Comparison of ENCODE assay signal across 20 cellular contexts in the genomic region with DNA sequence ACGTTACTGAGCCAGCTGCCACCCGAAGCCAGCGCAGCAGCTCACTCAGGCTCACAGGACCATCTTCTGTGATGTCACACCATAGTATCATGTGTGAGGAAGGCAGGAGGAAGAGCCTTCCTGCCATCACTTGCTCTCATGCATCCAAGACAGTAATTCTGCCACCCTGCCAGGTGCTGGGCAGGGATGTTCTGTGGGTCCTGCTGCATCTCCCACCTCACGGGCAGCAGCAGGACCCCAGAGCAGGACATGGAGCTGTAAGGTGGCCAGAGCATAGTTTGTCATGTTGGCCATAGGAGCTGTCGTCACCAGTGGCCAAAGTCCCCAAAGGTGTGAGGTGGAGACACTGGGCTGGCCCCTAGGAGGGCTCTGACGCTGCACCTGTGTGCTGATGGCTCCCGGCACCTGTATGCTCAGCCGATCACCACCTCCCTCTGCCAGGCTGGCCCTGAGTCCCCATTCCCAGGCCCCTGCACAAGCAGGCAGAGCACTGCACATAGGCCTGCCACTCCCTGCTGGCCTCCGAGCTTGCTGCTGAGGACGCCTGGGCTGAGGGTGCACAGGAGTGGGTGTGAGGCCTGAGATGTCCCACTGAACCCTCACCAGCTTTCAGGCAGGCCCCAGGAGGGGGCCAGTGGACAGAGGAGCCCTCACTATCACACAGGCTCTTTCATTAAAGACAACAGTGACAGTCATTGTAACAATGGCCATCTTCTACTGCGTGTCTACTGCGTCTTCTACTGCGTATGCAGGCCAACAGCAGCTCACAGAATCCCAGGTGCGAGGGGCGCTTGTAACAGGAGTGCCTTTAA.
DNase-seq lines count a peak whose midpoint lies in the region; ATAC-seq, FAIRE-seq and TF ChIP-seq lines count a peak whose summit lies in the region.
"Had no signal": no experiment of that assay in that cellular context is flagged by ENCODE, and none has a peak within 500 bp of the region (broad histone marks: within the 10 kb centered on the region; RNA-seq: fewer than 3 reads in every experiment).

No MANE protein-coding gene starts in this region.

- H3K27ac ChIP-seq in H9 (ENCODE audit: insufficient read length, low read depth, low read length) (no peak overlapping the region), H1 (ENCODE audit: low read depth, low read length) (no peak overlapping the region)
- H3K27ac ChIP-seq: RWPE1, SJSA1 had no signal

- no CpG with 5 or more reads among the region's 15 CpGs for WGBS in H9 (ENCODE audit: extremely low coverage, insufficient read length, low lambda C conversion rate)
- 94% methylated on average over 15 of the region's 15 CpGs; no CpG with 5 or more reads in 1 of the 2 experiments for WGBS in H1 (ENCODE audit: extremely low coverage in 1 of 2, insufficient coverage in 1 of 2, insufficient read length in 1 of 2, insufficient replicate concordance in 2 of 2, low coverage in 1 of 2, low lambda C conversion rate in 2 of 2, missing lambda C conversion rate in 1 of 2), 2 experiments

- H3K23ac ChIP-seq in H9 (ENCODE audit: insufficient read length, low read depth, low read length) (no peak overlapping the region), H1 (ENCODE audit: insufficient read length) (no peak overlapping the region)

- H2AFZ ChIP-seq in H9 (ENCODE audit: low read length) (no peak overlapping the region), H1 (ENCODE audit: low read length) (no peak overlapping the region)

- H3K4me1 ChIP-seq in H9 (ENCODE audit: insufficient read depth, low read length) (no peaks in the 10 kb centered on the region; the same call in 1 of the 2 replicates), H1 (replicated peaks in 1 of 4; ENCODE audit: control insufficient read depth in 3 of 4, insufficient read depth in 4 of 4, low read length in 3 of 4) (peaks cover 4 to 13% (median 7%) of the 10 kb centered on the region in 4 experiments)
- H3K4me1 ChIP-seq: SJSA1 had no signal

- H2BK15ac ChIP-seq in H9 (ENCODE audit: low read depth, low read length): no peak overlapping the region
- 0 out of 2 replicates have a peak overlapping the region, but pooled peaks have one; percentile 46 for H2BK15ac ChIP-seq in H1 (ENCODE audit: low read length)

- H3K4me3 Mint-ChIP-seq in H9: no peak overlapping the region
- H3K4me3 Mint-ChIP-seq: IgD-negative memory B cell had no signal

- H3K4me2 ChIP-seq in H9 (ENCODE audit: insufficient read depth, insufficient read length, low read length) (no peak overlapping the region), H1 (ENCODE audit: insufficient read depth in 1 of 2, low read depth in 2 of 2, low read length in 2 of 2) (no peak overlapping the region)

- no peaks in the 10 kb centered on the region for H3K36me3 ChIP-seq in H1 (ENCODE audit: control insufficient read depth in 2 of 4, insufficient read depth in 4 of 4, low read length in 3 of 4)
- H3K36me3 ChIP-seq: SJSA1 had no signal

- H3K4ac ChIP-seq in H9 (ENCODE audit: low read depth, low read length) (no peak overlapping the region), H1 (replicated peaks; ENCODE audit: insufficient read length, low read depth, low read length) (no peak overlapping the region)

- no peak for FAIRE-seq in H1 (lab: Jason Lieb, UNC)
- FAIRE-seq: GM12878 had no signal

- H3K27me3 Mint-ChIP-seq in H9 (ENCODE audit: low read depth): no peaks in the 10 kb centered on the region; the same call in none of the 2 replicates

- no peak overlapping the region for H3K27ac Mint-ChIP-seq in H9

- TF ChIP-seq RAD21 in H1 (IDR thresholded peaks at IDR 0.05 in 1 of 2, conservative IDR thresholded peaks at IDR 0.05 in 1 of 2; ENCODE audit: low read depth in 2 of 2, low read length in 2 of 2): no peak

- peaks cover 23 to 24% of the 10 kb centered on the region in 2 experiments for H3K4me1 Mint-ChIP-seq in H9

- H4K8ac ChIP-seq in H9 (replicated peaks; ENCODE audit: insufficient read length, low read depth, low read length) (peak overlapping the region; percentile 47), H1 (ENCODE audit: extremely low read depth, insufficient read depth, low read length) (0 out of 2 replicates have a peak overlapping the region, but pooled peaks have one; percentile 57)

- H2AK5ac ChIP-seq in H9 (ENCODE audit: insufficient read length, low read length) (no peak overlapping the region), H1 (ENCODE audit: low read depth, low read length) (no peak overlapping the region)

- H3K79me1 ChIP-seq in H9 (ENCODE audit: insufficient read depth, low read depth, low read length, poor library complexity, severe bottlenecking) (no peaks in the 10 kb centered on the region), H1 (ENCODE audit: low read depth, low read length) (no peaks in the 10 kb centered on the region)

- no peaks in the 10 kb centered on the region for H3K9me3 Mint-ChIP-seq in H9

- H4K91ac ChIP-seq in H9 (ENCODE audit: insufficient read length, low read depth, low read length): no peak overlapping the region
- H4K91ac ChIP-seq in H1 (replicated peaks; ENCODE audit: insufficient read length, low read length): no peak overlapping the region

- no peaks in the 10 kb centered on the region for H3K27me3 ChIP-seq in H9 (ENCODE audit: insufficient read depth, low read length)
- H3K27me3 ChIP-seq in H1 (replicated peaks in 1 of 4; ENCODE audit: control insufficient read depth in 3 of 4, extremely low read depth in 1 of 4, insufficient read depth in 3 of 4, low read length in 3 of 4): no peaks in the 10 kb centered on the region
- H3K27me3 ChIP-seq: SJSA1 had no signal

- no peak overlapping the region for H3K9ac ChIP-seq in H9 (ENCODE audit: extremely low read depth, insufficient read length, low read length)
- H3K9ac ChIP-seq in H1 (replicated peaks in 1 of 4; ENCODE audit: extremely low read depth in 1 of 4, low read depth in 3 of 4, low read length in 3 of 4): no peak overlapping the region

- H4K5ac ChIP-seq in H9 (ENCODE audit: insufficient read length, low read depth, low read length): no peak overlapping the region
- H4K5ac ChIP-seq in H1 (ENCODE audit: insufficient read length, low read depth, low read length): no peak overlapping the region

- H2BK12ac ChIP-seq in H9 (ENCODE audit: insufficient read length, low read depth, low read length) (no peak overlapping the region), H1 (ENCODE audit: low read depth, low read length) (no peak overlapping the region)

- no peak overlapping the region for H3K18ac ChIP-seq in H9 (ENCODE audit: insufficient read length, low read depth, low read length)
- no peak overlapping the region for H3K18ac ChIP-seq in H1 (ENCODE audit: extremely low read depth, low read length)

- TF ChIP-seq POLR2A in H1 (IDR thresholded peaks at IDR 0.05; ENCODE audit: control extremely low read depth in 1 of 2, low read depth in 2 of 2, low read length in 2 of 2): no peak

- H3T11ph ChIP-seq in H9 (ENCODE audit: low read length): no peak overlapping the region

- DNase-seq in D341Med (ENCODE audit: low spot score) (peak; percentile 27), H9 (no peak), H1 (ENCODE audit: low read depth in 1 of 2, low spot score in 2 of 2) (no peak), pons (ENCODE audit: low spot score) (peak; percentile 42)
- no peak for DNase-seq in stimulated activated naive CD4-positive, alpha-beta T cell treated with Interleukin-2 at 50 U/mL for 16 hours (lab: John Stamatoyannopoulos, UW)
- DNase-seq: DMS 273 treated with DMSO at 0.1 percent for 48 hours, GDM1, GOT3, Kasumi-1, NCI-H1105 treated with DMSO at 0.1 percent for 48 hours, NCI-H1930, NCI-H510A, NCI-H82, PC-3 had no signal

- H3K14ac ChIP-seq in H9 (ENCODE audit: insufficient read depth, low read length) (no peak overlapping the region; the same call in 1 of the 2 replicates), H1 (ENCODE audit: insufficient read length) (no peak overlapping the region)

- no peak overlapping the region for H2BK20ac ChIP-seq in H9 (ENCODE audit: low read depth, low read length, poor library complexity, severe bottlenecking)
- no peak overlapping the region for H2BK20ac ChIP-seq in H1 (ENCODE audit: low read length)

- H3K4me3 ChIP-seq in H1 (ENCODE audit: extremely low read depth in 1 of 4, insufficient read depth in 2 of 4, low read depth in 3 of 4, low read length in 4 of 4): no peak overlapping the region
- H3K4me3 ChIP-seq: GM12878, SJSA1 had no signal

- TF ChIP-seq CTCF in H9 (conservative IDR thresholded peaks at IDR 0.05): no peak
- no peak for TF ChIP-seq CTCF in H1 (IDR thresholded peaks at IDR 0.05; ENCODE audit: control extremely low read depth in 1 of 3, insufficient read depth in 1 of 3, low read depth in 1 of 3, low read length in 3 of 3)

- no peak for ATAC-seq in HG02588 (IDR thresholded peaks at IDR 0.05; ENCODE audit: unreplicated experiment)
- ATAC-seq in HG03565 (IDR thresholded peaks at IDR 0.05; ENCODE audit: unreplicated experiment): no peak
- ATAC-seq: GM12878, PC-3 had no signal

- H2BK5ac ChIP-seq in H9 (ENCODE audit: insufficient read length, low read length): no peak overlapping the region
- H2BK5ac ChIP-seq in H1 (ENCODE audit: low read depth, low read length): no peak overlapping the region

- H4K20me1 ChIP-seq in H9 (ENCODE audit: control insufficient read depth, insufficient read depth, insufficient read length) (no peaks in the 10 kb centered on the region), H1 (replicated peaks in 1 of 2; ENCODE audit: control insufficient read depth in 1 of 2, insufficient read depth in 2 of 2, low read length in 2 of 2) (no peaks in the 10 kb centered on the region)

- H3K56ac ChIP-seq in H9 (ENCODE audit: insufficient read length, low read depth, low read length): no peak overlapping the region
- H3K56ac ChIP-seq in H1 (replicated peaks; ENCODE audit: insufficient read length, low read depth, low read length): no peak overlapping the region

- H3K36me3 Mint-ChIP-seq in H9 (ENCODE audit: insufficient read depth in 1 of 3, low read depth in 3 of 3): no peaks in the 10 kb centered on the region; a peak in 2 of 7 replicates
- H3K36me3 Mint-ChIP-seq: IgD-negative memory B cell had no signal

- CTCF ChIA-PET in H1 (lab: Charles Lee; ENCODE audit: partially characterized antibody): interaction anchor here (0.8 to 2.2 kb wide), 3 partner anchors 188 to 509 kb away, joined by 3 to 6 read pairs (median 4); a partner anchor contains a TSS

- no peaks in the 10 kb centered on the region for H3K79me2 ChIP-seq in H9 (ENCODE audit: insufficient read depth, low read length)
- no peaks in the 10 kb centered on the region for H3K79me2 ChIP-seq in H1 (ENCODE audit: control insufficient read depth in 1 of 2, insufficient read depth in 2 of 2, low read length in 2 of 2)

- no peak for TF ChIP-seq EP300 in H1 (IDR thresholded peaks at IDR 0.05; ENCODE audit: borderline replicate concordance in 1 of 2, low read depth in 2 of 2, low read length in 2 of 2)

- H3K23me2 ChIP-seq in H9 (ENCODE audit: insufficient read length, low read depth, low read length, poor library complexity, severe bottlenecking) (no peaks in the 10 kb centered on the region), H1 (ENCODE audit: low read depth, low read length) (no peaks in the 10 kb centered on the region)

- H3K9me3 ChIP-seq in H9 (ENCODE audit: control insufficient read depth, low read depth, low read length) (no peaks in the 10 kb centered on the region), H1 (ENCODE audit: insufficient read depth in 2 of 2, low read depth in 1 of 2, low read length in 1 of 2) (no peaks in the 10 kb centered on the region)
- H3K9me3 ChIP-seq: SJSA1 had no signal

- H2BK120ac ChIP-seq in H9 (ENCODE audit: low read depth, low read length, poor library complexity, severe bottlenecking): no peak overlapping the region
- H2BK120ac ChIP-seq in H1 (replicated peaks; ENCODE audit: low read depth, low read length): no peak overlapping the region

- POLR2A ChIA-PET in H1 (lab: Charles Lee; ENCODE audit: partially characterized antibody): interaction anchor here (0.5 to 1.1 kb wide), 2 partner anchors 9 to 671 kb away, joined by 3 to 4 read pairs; no protein-coding TSS in a partner anchor

Comparison
In these comparisons a context has a peak if more than half of its experiments do, and no peak if none do; other contexts are left out.
1. DNase-seq: peak in D341Med (single experiment) and pons (single experiment); none in H9 (single experiment), H1 (0 of 2) and stimulated activated naive CD4-positive, alpha-beta T cell treated with Interleukin-2 at 50 U/mL for 16 hours (single experiment).